ENCODE assay signal across 1 cellular context in genomic region chr1:153602749-153603148, GRCh38.
TF ChIP-seq lines count a peak whose summit lies in the region.

No MANE protein-coding gene starts in this region.

TF ChIP-seq in K562, 482 proteins besides CTCF, POLR2A, EP300 and RAD21:
- TF ChIP-seq MTA1 (IDR thresholded peaks at IDR 0.05; ENCODE audit: borderline replicate concordance) (peak; percentile 68), DACH1 (IDR thresholded peaks at IDR 0.05; ENCODE audit: partially characterized antibody) (peak; percentile 98), ZBTB5 (IDR thresholded peaks at IDR 0.05) (no peak), HDAC1 (IDR thresholded peaks at IDR 0.05) (no peak), PCBP1 (IDR thresholded peaks at IDR 0.05; ENCODE audit: low read depth, low read length, poor library complexity, severe bottlenecking) (no peak), GATAD2B (IDR thresholded peaks at IDR 0.05; ENCODE audit: borderline replicate concordance) (peak; percentile 94), ZBTB2 (IDR thresholded peaks at IDR 0.05) (peak; percentile 75; the same call in 1 of the 2 replicates)
- TF ChIP-seq, protein P1, sequence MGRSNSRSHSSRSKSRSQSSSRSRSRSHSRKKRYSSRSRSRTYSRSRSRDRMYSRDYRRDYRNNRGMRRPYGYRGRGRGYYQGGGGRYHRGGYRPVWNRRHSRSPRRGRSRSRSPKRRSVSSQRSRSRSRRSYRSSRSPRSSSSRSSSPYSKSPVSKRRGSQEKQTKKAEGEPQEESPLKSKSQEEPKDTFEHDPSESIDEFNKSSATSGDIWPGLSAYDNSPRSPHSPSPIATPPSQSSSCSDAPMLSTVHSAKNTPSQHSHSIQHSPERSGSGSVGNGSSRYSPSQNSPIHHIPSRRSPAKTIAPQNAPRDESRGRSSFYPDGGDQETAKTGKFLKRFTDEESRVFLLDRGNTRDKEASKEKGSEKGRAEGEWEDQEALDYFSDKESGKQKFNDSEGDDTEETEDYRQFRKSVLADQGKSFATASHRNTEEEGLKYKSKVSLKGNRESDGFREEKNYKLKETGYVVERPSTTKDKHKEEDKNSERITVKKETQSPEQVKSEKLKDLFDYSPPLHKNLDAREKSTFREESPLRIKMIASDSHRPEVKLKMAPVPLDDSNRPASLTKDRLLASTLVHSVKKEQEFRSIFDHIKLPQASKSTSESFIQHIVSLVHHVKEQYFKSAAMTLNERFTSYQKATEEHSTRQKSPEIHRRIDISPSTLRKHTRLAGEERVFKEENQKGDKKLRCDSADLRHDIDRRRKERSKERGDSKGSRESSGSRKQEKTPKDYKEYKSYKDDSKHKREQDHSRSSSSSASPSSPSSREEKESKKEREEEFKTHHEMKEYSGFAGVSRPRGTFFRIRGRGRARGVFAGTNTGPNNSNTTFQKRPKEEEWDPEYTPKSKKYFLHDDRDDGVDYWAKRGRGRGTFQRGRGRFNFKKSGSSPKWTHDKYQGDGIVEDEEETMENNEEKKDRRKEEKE (IDR thresholded peaks at IDR 0.05; ENCODE audit: borderline replicate concordance in 1 of 2, control insufficient read depth in 1 of 2, low read depth in 2 of 2, low read length in 1 of 2), result no peak
TF ChIP-seq in K562: peak in this region for 4.
